ENCODE assay signal across 8 cellular contexts in the genomic region with DNA sequence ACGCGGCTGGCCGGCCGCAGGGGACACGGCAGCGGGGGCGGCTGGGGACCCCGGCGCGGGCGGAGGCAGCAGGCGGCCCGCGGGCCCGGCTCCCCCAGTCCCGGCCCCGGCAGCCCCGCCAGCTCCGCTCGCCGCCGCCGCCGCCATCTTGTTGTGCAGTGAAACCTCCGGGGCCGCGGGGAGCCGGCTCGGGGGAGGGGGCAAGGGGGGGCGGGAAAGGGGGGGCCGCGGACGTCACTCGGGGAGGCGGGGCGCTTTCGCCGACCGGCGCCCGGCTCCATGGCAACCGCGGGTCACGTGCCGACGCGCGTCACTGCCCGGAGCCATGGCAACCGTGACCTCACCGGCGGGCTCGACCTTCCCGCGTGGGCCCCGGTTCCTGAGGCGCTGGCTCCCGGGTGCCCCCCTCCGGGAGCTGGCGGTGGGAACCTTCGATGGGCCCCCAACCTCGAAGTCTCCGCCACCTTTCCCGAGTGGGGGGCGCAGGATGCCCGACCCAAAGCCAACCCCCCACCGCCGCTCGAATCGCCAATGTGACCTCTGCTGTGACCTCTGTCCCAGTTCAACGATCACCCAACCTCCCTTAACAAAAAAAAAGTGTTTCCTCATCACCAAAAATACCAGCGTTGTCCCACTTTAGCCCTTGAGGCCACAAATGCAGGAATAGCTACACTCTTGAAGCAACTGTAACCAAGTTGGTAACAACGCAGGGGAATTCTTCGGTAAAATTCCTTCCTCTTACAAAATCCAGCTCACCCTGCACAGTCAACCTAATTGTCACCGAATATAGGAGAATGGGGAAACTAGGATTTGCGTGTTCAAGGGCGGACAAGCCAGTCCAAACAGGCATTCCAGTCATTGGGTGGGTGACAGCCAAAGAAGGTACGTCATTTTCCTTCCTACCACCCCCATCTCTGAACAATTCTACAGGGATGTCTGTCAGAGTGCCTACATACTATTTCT.
DNase-seq lines count a peak whose midpoint lies in the region; ATAC-seq and TF ChIP-seq lines count a peak whose summit lies in the region.

A gene (minus strand): TSS at position 160 of the 963 bp plus-strand sequence. CDS start 13 bp downstream, at position 147.

- peak within 1 kb of the TSS; percentile 99 for H3K27ac ChIP-seq in cingulate gyrus (ENCODE audit: low read depth, low read length)

- DNase-seq in AG10803 (ENCODE audit: low read depth) (peak; percentile 91), NCI-H510A treated with DMSO at 0.1 percent for 48 hours (lab: John Stamatoyannopoulos, UW) (peak; percentile 74), left kidney (ENCODE audit: low read depth, low spot score) (peak; percentile 97)
- peak; percentile 92 for DNase-seq in activated CD4-positive, alpha-beta T cell treated with anti-CD3 and anti-CD28 coated beads for 48 hours
- DNase-seq in stimulated activated CD4-positive, alpha-beta T cell treated with anti-CD3 and anti-CD28 coated beads, Interleukin-1b, Interleukin-23, amount 100 ng/mL, for 48 hours = peak; percentile 89

- peak; percentile 67 for TF ChIP-seq POLR2A in GM19099 (IDR thresholded peaks at IDR 0.05; ENCODE audit: extremely low read depth, insufficient read length, low read depth)

- H3K4me3 ChIP-seq in AG10803 (ENCODE audit: low read length) = peak within 1 kb of the TSS; percentile 84

- no peak for TF ChIP-seq CTCF in AG10803 (conservative IDR thresholded peaks at IDR 0.05; ENCODE audit: low read length)

- ATAC-seq in HG03432 (IDR thresholded peaks at IDR 0.05; ENCODE audit: unreplicated experiment) = peak; percentile 80

Comparison
In these comparisons a context has a peak if more than half of its experiments do, and no peak if none do; other contexts are left out.
1. Peak in every context shown above with its lines: DNase-seq, ATAC-seq, H3K4me3 ChIP-seq and H3K27ac ChIP-seq.